In genomic region chr6:146090474-146090873, GRCh38 we compare ENCODE assay signal across 29 cellular contexts.
DNase-seq lines count a peak whose midpoint lies in the region; TF ChIP-seq lines count a peak whose summit lies in the region.
"Had no signal": no experiment of that assay in that cellular context is flagged by ENCODE, and none has a peak within 500 bp of the region (broad histone marks: within the 10 kb centered on the region; RNA-seq: fewer than 3 reads in every experiment).

No MANE protein-coding gene starts in this region.

- H3K4me1 ChIP-seq in tibial artery: no peaks in the 10 kb centered on the region
- H3K4me1 ChIP-seq: BLaER1, Caco-2, lower lobe of right lung, psoas muscle, suprapubic skin, uterus had no signal

- H3K36me3 ChIP-seq in MG63 (no peaks in the 10 kb centered on the region), tibial artery (no peaks in the 10 kb centered on the region)
- H3K36me3 ChIP-seq: BLaER1, lower lobe of right lung, suprapubic skin, uterus had no signal

- in situ Hi-C loops in astrocyte of the cerebellum (cut with HindIII; ENCODE audit: low sequenced_read_pairs): no loop called here

- DNase-seq in EH (ENCODE audit: low read depth) (peak; percentile 0), MG63 (peak; percentile 62), astrocyte of the cerebellum (ENCODE audit: low read depth) (peak; percentile 67), kidney tubule cell (ENCODE audit: low spot score) (peak; percentile 78), ecto neural progenitor cell (ENCODE audit: low spot score) (no peak), iPS-NIHi7 (ENCODE audit: extremely low spot score) (no peak), tibial artery (no peak), NCI-H748 (lab: John Stamatoyannopoulos, UW; ENCODE audit: unreplicated experiment) (no peak)
- DNase-seq: activated CD4-positive, CD25-positive, alpha-beta regulatory T cell; activated CD8-positive, alpha-beta T cell treated with anti-CD3 and anti-CD28 coated beads for 36 hours; activated gamma-delta T cell treated with Interleukin-2 at 50 U/mL for 16 hours; Caco-2; central memory CD4-positive, alpha-beta T cell; dermis blood vessel endothelial cell; foreskin fibroblast; H9; lower lobe of right lung; NCI-H1092 treated with DMSO at 0.1 percent for 48 hours; NCI-H2029 treated with DMSO at 0.1 percent for 48 hours; NCI-H446; psoas muscle; stimulated activated CD4-positive, alpha-beta T cell treated with anti-CD3 and anti-CD28 coated beads, Interleukin-1b, Interleukin-23, amount 100 ng/mL, for 48 hours; uterus had no signal

- TF ChIP-seq CTCF in astrocyte of the cerebellum (IDR thresholded peaks at IDR 0.05; ENCODE audit: low read depth, low read length, missing control alignments): no peak
- TF ChIP-seq CTCF in tibial artery (IDR thresholded peaks at IDR 0.05): no peak

- intact Hi-C loops in tibial artery (cut with DNase I; ENCODE audit: low total_unique reads): no loop called here

- H3K27ac ChIP-seq in tibial artery: no peak overlapping the region
- H3K27ac ChIP-seq: BLaER1, hepatocyte, lower lobe of right lung, psoas muscle, RWPE1, skin epidermis, suprapubic skin, uterus had no signal

- H3K4me3 ChIP-seq in MG63: no peak overlapping the region
- no peak overlapping the region for H3K4me3 ChIP-seq in astrocyte of the cerebellum (ENCODE audit: low read depth, low read length)
- no peak overlapping the region for H3K4me3 ChIP-seq in tibial artery
- H3K4me3 ChIP-seq: BLaER1, hepatocyte, K562, lower lobe of right lung, psoas muscle, skin epidermis, suprapubic skin, uterus had no signal

- H3K27me3 ChIP-seq in MG63: no peaks in the 10 kb centered on the region
- no peaks in the 10 kb centered on the region for H3K27me3 ChIP-seq in tibial artery
- H3K27me3 ChIP-seq: BLaER1, hepatocyte, suprapubic skin, uterus had no signal

- H3K9me3 ChIP-seq in MG63: no peaks in the 10 kb centered on the region
- H3K9me3 ChIP-seq in tibial artery: no peaks in the 10 kb centered on the region
- H3K9me3 ChIP-seq: BLaER1, Caco-2, lower lobe of right lung, psoas muscle, suprapubic skin, uterus had no signal

Comparison
In these comparisons a context has a peak if more than half of its experiments do, and no peak if none do; other contexts are left out.
1. DNase-seq: peak in EH (single experiment), MG63 (single experiment), astrocyte of the cerebellum (single experiment) and kidney tubule cell (single experiment); none in ecto neural progenitor cell (single experiment), iPS-NIHi7 (single experiment), tibial artery (0 of 2) and NCI-H748 (single experiment).